1 cellular context compared by ENCODE assay signal in the genomic region with DNA sequence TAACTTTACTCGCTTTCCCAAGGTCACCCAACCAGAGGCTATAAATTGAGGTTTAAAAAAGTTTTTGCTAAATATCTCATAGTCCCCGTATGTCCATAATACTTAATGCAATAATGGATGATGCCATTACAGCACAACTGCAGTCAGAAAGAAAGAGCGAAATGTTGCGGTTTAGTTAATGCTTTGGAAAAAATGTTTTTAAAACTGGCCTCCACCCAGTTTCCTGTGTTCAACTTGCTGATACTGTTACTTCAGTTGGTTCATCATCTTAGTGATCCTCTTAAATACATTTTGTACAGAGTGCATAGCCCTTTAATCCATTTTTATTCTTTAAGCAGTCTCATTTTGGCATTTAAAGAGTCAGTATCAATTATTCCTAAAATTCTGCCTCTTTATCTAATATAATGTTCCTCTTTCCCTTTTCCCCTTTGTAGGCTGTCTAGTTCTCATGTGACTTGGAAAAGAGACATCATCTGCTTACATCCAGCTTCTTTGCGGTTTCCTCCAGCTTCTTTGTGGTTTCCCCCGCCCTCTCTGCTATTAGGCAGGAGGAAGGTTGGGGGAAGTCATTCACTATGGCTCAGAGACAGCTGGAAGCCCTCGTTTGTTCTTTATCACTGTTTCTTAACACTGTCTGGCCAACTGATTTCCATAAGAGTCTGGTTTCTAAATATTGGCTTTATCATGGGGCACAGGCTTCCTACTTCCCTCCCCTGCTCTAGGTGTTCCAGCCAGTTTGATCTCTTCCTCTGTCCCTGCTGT.
TF ChIP-seq lines count a peak whose summit lies in the region.

No MANE protein-coding gene starts in this region.

TF ChIP-seq in H1, 55 proteins besides CTCF, POLR2A, EP300 and RAD21 (continued from another document):
- no peak for TF ChIP-seq RFX5 (IDR thresholded peaks at IDR 0.05; ENCODE audit: borderline replicate concordance, low read depth, low read length)
